In the genomic region with DNA sequence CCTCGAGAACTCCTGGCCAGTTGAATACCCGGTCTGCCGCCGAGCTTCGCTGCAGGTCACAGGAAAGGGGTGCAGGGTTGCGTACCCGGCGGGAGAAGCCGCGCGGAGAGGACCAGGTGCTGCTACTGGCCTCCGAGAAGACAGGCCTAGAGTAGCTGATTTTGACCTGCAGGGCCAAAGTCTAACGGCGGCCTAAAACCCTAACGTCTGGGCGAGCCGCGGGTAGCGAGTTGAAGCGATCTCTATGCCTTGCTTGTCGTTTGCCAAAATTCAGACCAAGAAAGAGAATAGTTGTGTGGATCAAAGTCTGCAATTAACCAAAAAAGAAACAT, we compare ENCODE assay signal across 8 cellular contexts.
DNase-seq lines count a peak whose midpoint lies in the region; ATAC-seq and TF ChIP-seq lines count a peak whose summit lies in the region.
"Not testable (repeated sequence)": the region's sequence is repeated elsewhere in the genome, so short reads cannot be mapped to it uniquely, and the experiment has no call there.

No MANE protein-coding gene starts in this region.

- not testable (repeated sequence) for H3K27ac Mint-ChIP-seq in GM23338, endodermal cell

- not testable (repeated sequence) for TF ChIP-seq POLR2A in upper lobe of left lung (IDR thresholded peaks at IDR 0.05)

- not testable (repeated sequence) for H3K9ac ChIP-seq in HUES48 (ENCODE audit: low read depth, low read length); HUES64 (ENCODE audit: low read depth, low read length); endodermal cell (ENCODE audit: extremely low read depth, low read length, poor library complexity, severe bottlenecking); iPS-20b (ENCODE audit: low read depth, low read length)

- H2AFZ ChIP-seq in GM23338 = not testable (repeated sequence)

- not testable (repeated sequence) for H3K4me1 ChIP-seq in GM23338 (ENCODE audit: insufficient read depth); HUES48 (ENCODE audit: control insufficient read depth, insufficient read depth, low read length); HUES64 (ENCODE audit: insufficient read depth, low read length); endodermal cell (ENCODE audit: control insufficient read depth, insufficient read depth, low read length); iPS-20b (ENCODE audit: insufficient read depth, low read length); left lung; upper lobe of left lung

- intact Hi-C loops in left lung (cut with DNase I) = not testable (repeated sequence)

- H3K27me3 ChIP-seq in GM23338 (ENCODE audit: insufficient read depth); HUES48 (ENCODE audit: control insufficient read depth, insufficient read depth, low read length); upper lobe of left lung: not testable (repeated sequence)
- peaks cover 16% of the 10 kb centered on the region for H3K27me3 ChIP-seq in HUES64 (ENCODE audit: insufficient read depth, low read length)
- peaks cover 15% of the 10 kb centered on the region for H3K27me3 ChIP-seq in endodermal cell (ENCODE audit: control insufficient read depth, insufficient read depth, low read length, poor library complexity, severe bottlenecking)
- peaks cover 12% of the 10 kb centered on the region for H3K27me3 ChIP-seq in iPS-20b (ENCODE audit: insufficient read depth, low read length)
- H3K27me3 ChIP-seq in left lung = peaks cover 10 to 13% of the 10 kb centered on the region in 2 donors

- not testable (repeated sequence) for H3F3A ChIP-seq in GM23338 (replicated peaks; ENCODE audit: low read depth)

- not testable (repeated sequence) for H4K20me1 ChIP-seq in GM23338 (replicated peaks; ENCODE audit: insufficient read depth)

- peak overlapping the region; percentile 72; the same call in 1 of the 2 replicates for H3K4me2 ChIP-seq in GM23338

- H3K27me3 Mint-ChIP-seq in GM23338 (ENCODE audit: insufficient read depth, low read depth, poor library complexity) = not testable (repeated sequence)
- H3K27me3 Mint-ChIP-seq in endodermal cell (ENCODE audit: insufficient read depth) = peaks cover 16% of the 10 kb centered on the region

- H3K4me3 ChIP-seq in GM23338 (peak overlapping the region; percentile 44; the same call in 1 of the 2 replicates), HUES48 (ENCODE audit: low read depth, low read length) (peak overlapping the region; percentile 48; the same call in 1 of the 2 replicates), HUES64 (ENCODE audit: low read length) (peak overlapping the region; percentile 43), coronary artery (peak overlapping the region; percentile 40), iPS-20b (ENCODE audit: low read length) (peak overlapping the region; percentile 60; the same call in 1 of the 2 replicates)
- H3K4me3 ChIP-seq in endodermal cell (ENCODE audit: low read length); left lung; upper lobe of left lung: not testable (repeated sequence)

- H3K4me3 Mint-ChIP-seq in GM23338 (peak overlapping the region; percentile 65; the same call in 2 of the 3 replicates), endodermal cell (peak overlapping the region; percentile 21)

- DNase-seq in GM23338 (ENCODE audit: low spot score); coronary artery (ENCODE audit: low spot score); endodermal cell; left lung; upper lobe of left lung: not testable (repeated sequence)

- H3K9me3 Mint-ChIP-seq in GM23338 = not testable (repeated sequence)
- H3K9me3 Mint-ChIP-seq in endodermal cell = peaks cover 16% of the 10 kb centered on the region

- not testable (repeated sequence) for H3K9me2 ChIP-seq in GM23338 (ENCODE audit: insufficient read depth)

- H3K4me1 Mint-ChIP-seq in GM23338, endodermal cell: not testable (repeated sequence)

- ATAC-seq in GM23338 = peak; percentile 80
- ATAC-seq in left lung = peak; percentile 61
- ATAC-seq in upper lobe of left lung (ENCODE audit: low FRiP score in 2 of 2) = peak; percentile 35 to 43

- H3K9me3 ChIP-seq in HUES48 (ENCODE audit: control insufficient read depth, insufficient read depth, low read length); HUES64 (ENCODE audit: insufficient read depth, low read depth, low read length); endodermal cell (ENCODE audit: control insufficient read depth, low read length); iPS-20b (ENCODE audit: insufficient read depth, low read depth, low read length); left lung; upper lobe of left lung: not testable (repeated sequence)

- not testable (repeated sequence) for TF ChIP-seq EP300 in upper lobe of left lung (IDR thresholded peaks at IDR 0.05)

- not testable (repeated sequence) for H3K27ac ChIP-seq in GM23338 (ENCODE audit: low read depth); HUES48 (ENCODE audit: low read depth, low read length); HUES64 (ENCODE audit: low read depth, low read length); coronary artery; endodermal cell (ENCODE audit: low read depth, low read length); iPS-20b (ENCODE audit: low read length); left lung; upper lobe of left lung

- H3K36me3 ChIP-seq in GM23338 (ENCODE audit: insufficient read depth); HUES48 (ENCODE audit: control insufficient read depth, insufficient read depth, low read length); HUES64 (ENCODE audit: insufficient read depth, low read length); endodermal cell (ENCODE audit: control insufficient read depth, insufficient read depth, low read length); iPS-20b (ENCODE audit: insufficient read depth, low read depth, low read length); left lung; upper lobe of left lung: not testable (repeated sequence)

- H3K36me3 Mint-ChIP-seq in GM23338 (ENCODE audit: low read depth); endodermal cell (ENCODE audit: low read depth): not testable (repeated sequence)

- no CpG with 5 or more reads among the region's 21 CpGs for WGBS in HUES64
- WGBS in endodermal cell (ENCODE audit: insufficient coverage in 1 of 2, insufficient read length in 1 of 2), 2 experiments = no CpG with 5 or more reads among the region's 21 CpGs
- WGBS in upper lobe of left lung, 2 donors = no CpG with 5 or more reads among the region's 21 CpGs

- not testable (repeated sequence) for H3K79me2 ChIP-seq in GM23338 (replicated peaks; ENCODE audit: insufficient read depth)

- not testable (repeated sequence) for TF ChIP-seq CTCF in GM23338 (conservative IDR thresholded peaks at IDR 0.05; ENCODE audit: low read depth in 2 of 2); coronary artery (IDR thresholded peaks at IDR 0.05); endodermal cell (conservative IDR thresholded peaks at IDR 0.05); left lung (IDR thresholded peaks at IDR 0.05); upper lobe of left lung (IDR thresholded peaks at IDR 0.05)
